Comparison of ENCODE assay signal across 14 cellular contexts in genomic region chr1:59391216-59392179, GRCh38.
DNase-seq lines count a peak whose midpoint lies in the region; ATAC-seq and TF ChIP-seq lines count a peak whose summit lies in the region.
"Had no signal": no experiment of that assay in that cellular context is flagged by ENCODE, and none has a peak within 500 bp of the region (broad histone marks: within the 10 kb centered on the region; RNA-seq: fewer than 3 reads in every experiment).

No MANE protein-coding gene starts in this region.

- no peak for ATAC-seq in HG02588 (IDR thresholded peaks at IDR 0.05; ENCODE audit: unreplicated experiment)

- no peaks in the 10 kb centered on the region for H4K20me1 ChIP-seq in OCI-LY3 (ENCODE audit: insufficient read depth, low read length)
- H4K20me1 ChIP-seq: BLaER1 had no signal

- peaks cover 16% of the 10 kb centered on the region for H3K4me1 ChIP-seq in OCI-LY3 (ENCODE audit: low read length)
- peaks cover 3% of the 10 kb centered on the region for H3K4me1 ChIP-seq in mesenchymal stem cell (ENCODE audit: control insufficient read depth, insufficient read depth, low read depth, low read length)
- H3K4me1 ChIP-seq: BLaER1 had no signal

- H3K36me3 Mint-ChIP-seq in T-helper 2 cell treated with Interferon-gamma antibody and Interleukin-4, amounts not matched to agents 5 μg/mL and 100 μg/mL, for 36 hours (ENCODE audit: low read depth): peaks cover 5% of the 10 kb centered on the region

- no peaks in the 10 kb centered on the region for H3K27me3 ChIP-seq in OCI-LY3 (ENCODE audit: low read depth, low read length)
- no peaks in the 10 kb centered on the region for H3K27me3 ChIP-seq in mesenchymal stem cell (ENCODE audit: control insufficient read depth in 1 of 2, insufficient read depth in 1 of 2, low read length in 2 of 2)
- H3K27me3 ChIP-seq: BLaER1, SJSA1 had no signal

- H3K9ac ChIP-seq in OCI-LY3 (ENCODE audit: low read length): no peak overlapping the region
- peak overlapping the region; percentile 28 for H3K9ac ChIP-seq in mesenchymal stem cell (ENCODE audit: low read length)
- H3K9ac ChIP-seq: BLaER1 had no signal

- no peak overlapping the region for H2BK120ac ChIP-seq in mesenchymal stem cell (ENCODE audit: low read depth, low read length)

- no peaks in the 10 kb centered on the region for H3K36me3 ChIP-seq in OCI-LY3 (replicated peaks; ENCODE audit: low read depth, low read length)
- H3K36me3 ChIP-seq in mesenchymal stem cell (ENCODE audit: control insufficient read depth in 1 of 2, insufficient read depth in 2 of 2, low read depth in 1 of 2, low read length in 2 of 2): no peaks in the 10 kb centered on the region
- H3K36me3 ChIP-seq: BLaER1, SJSA1 had no signal

- H3K4me3 Mint-ChIP-seq in T-helper 2 cell treated with Interferon-gamma antibody and Interleukin-4, amounts not matched to agents 5 μg/mL and 100 μg/mL, for 36 hours: no peak overlapping the region

- no peak overlapping the region for H3K23ac ChIP-seq in mesenchymal stem cell (ENCODE audit: low read length in 2 of 2)

- no peak overlapping the region for H3K18ac ChIP-seq in mesenchymal stem cell (ENCODE audit: low read depth in 1 of 2, low read length in 2 of 2)

- H4K8ac ChIP-seq in mesenchymal stem cell (ENCODE audit: low read length): peak overlapping the region; percentile 48

- H3K27ac Mint-ChIP-seq in T-helper 2 cell treated with Interferon-gamma antibody and Interleukin-4, amounts not matched to agents 5 μg/mL and 100 μg/mL, for 36 hours: no peak overlapping the region

- H3K79me1 ChIP-seq in mesenchymal stem cell (replicated peaks; ENCODE audit: low read length, poor library complexity, severe bottlenecking): no peaks in the 10 kb centered on the region

- H3K79me2 ChIP-seq in OCI-LY3 (ENCODE audit: low read length): no peaks in the 10 kb centered on the region

- H2BK12ac ChIP-seq in mesenchymal stem cell (ENCODE audit: low read length in 2 of 2): peak overlapping the region in 1 of 2 experiments; percentile 21

- 85% methylated on average over 6 of the region's 7 CpGs for WGBS in mesenchymal stem cell

- peak overlapping the region; percentile 20 for H2AK5ac ChIP-seq in mesenchymal stem cell (ENCODE audit: low read length, severe bottlenecking)

- H3K4me1 Mint-ChIP-seq in T-helper 2 cell treated with Interferon-gamma antibody and Interleukin-4, amounts not matched to agents 5 μg/mL and 100 μg/mL, for 36 hours (ENCODE audit: low read depth): peaks cover 23% of the 10 kb centered on the region

- peaks cover 6% of the 10 kb centered on the region for H3K9me3 Mint-ChIP-seq in T-helper 2 cell treated with Interferon-gamma antibody and Interleukin-4, amounts not matched to agents 5 μg/mL and 100 μg/mL, for 36 hours

- no peak overlapping the region for H2AFZ ChIP-seq in OCI-LY3 (ENCODE audit: low read depth, low read length)
- no peak overlapping the region for H2AFZ ChIP-seq in mesenchymal stem cell (ENCODE audit: low read depth, low read length)

- H4K91ac ChIP-seq in mesenchymal stem cell (ENCODE audit: low read length): no peak overlapping the region

- TF ChIP-seq CTCF in GM20000 (IDR thresholded peaks at IDR 0.05; ENCODE audit: extremely low read depth, missing control alignments) (no peak), OCI-LY3 (IDR thresholded peaks at IDR 0.05; ENCODE audit: low read depth, low read length) (no peak)

- H3K27me3 Mint-ChIP-seq in T-helper 2 cell treated with Interferon-gamma antibody and Interleukin-4, amounts not matched to agents 5 μg/mL and 100 μg/mL, for 36 hours (ENCODE audit: low read depth): no peaks in the 10 kb centered on the region

- H3K4me3 ChIP-seq in OCI-LY3 (ENCODE audit: low read length): no peak overlapping the region
- H3K4me3 ChIP-seq in mesenchymal stem cell (ENCODE audit: insufficient read depth in 1 of 2, low read depth in 1 of 2, low read length in 2 of 2): no peak overlapping the region
- H3K4me3 ChIP-seq: BLaER1, SJSA1 had no signal

- H2BK15ac ChIP-seq in mesenchymal stem cell (ENCODE audit: low read depth, poor library complexity, severe bottlenecking): no peak overlapping the region

- H3K4me2 ChIP-seq in OCI-LY3 (ENCODE audit: low read length) (peak overlapping the region; percentile 33), mesenchymal stem cell (ENCODE audit: low read length, poor library complexity, severe bottlenecking) (no peak overlapping the region)
- H3K4me2 ChIP-seq: BLaER1 had no signal

- no peak overlapping the region for H3K4ac ChIP-seq in mesenchymal stem cell (ENCODE audit: low read depth in 1 of 2, low read length in 2 of 2)

- H3K27ac ChIP-seq in OCI-LY3 (ENCODE audit: low read length): no peak overlapping the region
- H3K27ac ChIP-seq in mesenchymal stem cell (ENCODE audit: low read length, poor library complexity, severe bottlenecking): no peak overlapping the region
- H3K27ac ChIP-seq: BLaER1, SJSA1 had no signal

- no peak overlapping the region for H2BK5ac ChIP-seq in mesenchymal stem cell (ENCODE audit: low read depth, low read length, poor library complexity, severe bottlenecking)

- DNase-seq in CD1c-positive myeloid dendritic cell (ENCODE audit: extremely low spot score) (peak; percentile 8), GM20000 (ENCODE audit: low spot score) (peak; percentile 35), mesenchymal stem cell (no peak), NCI-H345 treated with DMSO at 0.1 percent for 48 hours (lab: John Stamatoyannopoulos, UW; ENCODE audit: unreplicated experiment) (no peak), cortex of kidney (lab: John Stamatoyannopoulos, UW) (no peak)
- DNase-seq in T-helper 2 cell treated with Interferon-gamma antibody and Interleukin-4, amounts not matched to agents 5 μg/mL and 100 μg/mL, for 36 hours (ENCODE audit: low spot score): no peak
- DNase-seq: activated CD4-positive, alpha-beta T cell treated with anti-CD3 and anti-CD28 coated beads, Interleukin-2, amount 50 U/mL, for 48 hours; erythroblast; NCI-H1930; retina had no signal

- no peak overlapping the region for H3K14ac ChIP-seq in mesenchymal stem cell (ENCODE audit: low read length in 2 of 2)

- H3K9me3 ChIP-seq in OCI-LY3 (ENCODE audit: insufficient read depth, low read length): no peaks in the 10 kb centered on the region
- no peaks in the 10 kb centered on the region for H3K9me3 ChIP-seq in mesenchymal stem cell (ENCODE audit: control insufficient read depth, low read length)
- H3K9me3 ChIP-seq: BLaER1, SJSA1 had no signal

Comparison
In these comparisons a context has a peak if more than half of its experiments do, and no peak if none do; other contexts are left out.
1. DNase-seq: peak in CD1c-positive myeloid dendritic cell (single experiment) and GM20000 (single experiment); none in mesenchymal stem cell (single experiment), T-helper 2 cell treated with Interferon-gamma antibody and Interleukin-4, amounts not matched to agents 5 μg/mL and 100 μg/mL, for 36 hours (single experiment), NCI-H345 treated with DMSO at 0.1 percent for 48 hours (single experiment) and cortex of kidney (single experiment).